38 cellular contexts compared by ENCODE assay signal in the genomic region with DNA sequence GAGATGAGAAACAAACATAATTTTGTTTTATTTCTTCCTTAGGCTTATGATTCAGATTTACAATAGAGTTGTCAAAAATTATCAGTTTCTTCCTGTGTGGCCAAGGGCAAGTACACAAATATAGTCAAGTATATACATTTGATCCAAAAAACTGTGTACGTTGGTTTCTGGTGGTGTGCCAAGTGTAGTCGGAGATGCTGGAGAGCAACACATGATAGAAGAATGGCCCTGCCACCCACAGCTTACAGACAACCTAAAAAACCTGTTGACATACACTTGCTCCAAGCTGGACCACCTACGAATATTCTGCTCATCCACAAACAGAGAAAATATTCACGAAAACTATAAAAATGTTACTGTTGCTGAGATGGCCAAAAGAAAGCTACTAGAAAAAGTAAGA.
"Had no signal": no experiment of that assay in that cellular context is flagged by ENCODE, and none has a peak within 500 bp of the region (broad histone marks: within the 10 kb centered on the region; RNA-seq: fewer than 3 reads in every experiment).

No MANE protein-coding gene starts in this region.

- H3K4me1 Mint-ChIP-seq: activated naive CD4-positive, alpha-beta T cell treated with anti-CD3 and anti-CD28 coated beads, Interleukin-2, amount 10 ng/mL, durations not matched to agents 7 days and 5 days; activated naive CD4-positive, alpha-beta T cell treated with anti-CD3 and anti-CD28 coated beads, Interleukin-2, amount 50 U/mL, for 24 hours; activated naive CD8-positive, alpha-beta T cell treated with anti-CD3 and anti-CD28 coated beads for 36 hours; activated naive CD8-positive, alpha-beta T cell treated with anti-CD3 and anti-CD28 coated beads, Interleukin-2, amount 10 ng/mL, durations not matched to agents 7 days and 5 days; activated naive CD8-positive, alpha-beta T cell treated with anti-CD3 and anti-CD28 coated beads, Interleukin-2, amount 50 U/mL, for 24 hours; activated T-helper 17 cell treated with anti-CD3 and anti-CD28 coated beads, Interleukin-2, amount 50 U/mL, for 72 hours; central memory CD8-positive, alpha-beta T cell had no signal

- H3K27me3 ChIP-seq: adrenal gland, ascending aorta, body of pancreas, brain microvascular endothelial cell, breast epithelium, cardiac muscle cell had no signal

- DNase-seq: activated effector memory CD4-positive, alpha-beta T cell treated with anti-CD3 and anti-CD28 coated beads, Interleukin-2, amount 50 U/mL, for 16 hours; activated effector memory CD4-positive, alpha-beta T cell treated with Interleukin-2 at 50 U/mL for 16 hours; activated gamma-delta T cell; activated gamma-delta T cell treated with Interleukin-2 at 50 U/mL for 16 hours; activated naive CD4-positive, alpha-beta T cell; activated naive CD4-positive, alpha-beta T cell treated with anti-CD3 and anti-CD28 coated beads for 36 hours; activated naive CD4-positive, alpha-beta T cell treated with anti-CD3 and anti-CD28 coated beads, Interleukin-2, amount 10 ng/mL, durations not matched to agents 7 days and 5 days; activated naive CD4-positive, alpha-beta T cell treated with anti-CD3 and anti-CD28 coated beads, Interleukin-2, amount 50 U/mL, for 16 hours; activated naive CD4-positive, alpha-beta T cell treated with Interleukin-2 at 50 U/mL for 16 hours; activated naive CD8-positive, alpha-beta T cell treated with anti-CD3 and anti-CD28 coated beads for 36 hours; activated naive CD8-positive, alpha-beta T cell treated with anti-CD3 and anti-CD28 coated beads, Interleukin-2, amount 10 ng/mL, durations not matched to agents 7 days and 5 days; activated naive CD8-positive, alpha-beta T cell treated with anti-CD3 and anti-CD28 coated beads, Interleukin-2, amount 50 U/mL, for 24 hours; activated T-cell treated with anti-CD3 and anti-CD28 coated beads, Interleukin-2, amount 50 U/mL, for 1 hour; activated T-cell treated with anti-CD3 and anti-CD28 coated beads, Interleukin-2, amount 50 U/mL, for 24 hours; activated T-cell treated with anti-CD3 and anti-CD28 coated beads, Interleukin-2, amount 50 U/mL, for 4 hours; activated T-cell treated with anti-CD3 and anti-CD28 coated beads, Interleukin-2, amount 50 U/mL, for 48 hours; activated T-cell treated with anti-CD3 and anti-CD28 coated beads, Interleukin-2, amount 50 U/mL, for 72 hours; adrenal gland; amniotic stem cell; amygdala; anterior cingulate cortex; aorta; body of pancreas; brain microvascular endothelial cell; caudate nucleus; central memory CD4-positive, alpha-beta T cell; cerebellar nuclear complex had no signal

- H3K36me3 Mint-ChIP-seq: activated naive CD4-positive, alpha-beta T cell treated with anti-CD3 and anti-CD28 coated beads, Interleukin-2, amount 10 ng/mL, durations not matched to agents 7 days and 5 days; activated naive CD4-positive, alpha-beta T cell treated with anti-CD3 and anti-CD28 coated beads, Interleukin-2, amount 50 U/mL, for 24 hours; activated naive CD4-positive, alpha-beta T cell treated with anti-CD3 and anti-CD28 coated beads, Interleukin-2, amount 50 U/mL, for 72 hours; activated naive CD8-positive, alpha-beta T cell; activated naive CD8-positive, alpha-beta T cell treated with anti-CD3 and anti-CD28 coated beads for 36 hours; activated naive CD8-positive, alpha-beta T cell treated with anti-CD3 and anti-CD28 coated beads, Interleukin-2, amount 10 ng/mL, durations not matched to agents 7 days and 5 days; brain had no signal

- H3K4me3 ChIP-seq: adrenal gland, ascending aorta, body of pancreas, breast epithelium, cardiac muscle cell had no signal

- H3K9me3 ChIP-seq: adrenal gland, ascending aorta, body of pancreas had no signal

- H3K27ac Mint-ChIP-seq: activated naive CD4-positive, alpha-beta T cell treated with anti-CD3 and anti-CD28 coated beads for 36 hours; activated naive CD4-positive, alpha-beta T cell treated with anti-CD3 and anti-CD28 coated beads, Interleukin-2, amount 10 ng/mL, durations not matched to agents 7 days and 5 days; activated naive CD4-positive, alpha-beta T cell treated with anti-CD3 and anti-CD28 coated beads, Interleukin-2, amount 50 U/mL, for 24 hours; activated naive CD4-positive, alpha-beta T cell treated with anti-CD3 and anti-CD28 coated beads, Interleukin-2, amount 50 U/mL, for 72 hours; activated naive CD8-positive, alpha-beta T cell; activated naive CD8-positive, alpha-beta T cell treated with anti-CD3 and anti-CD28 coated beads for 36 hours; activated naive CD8-positive, alpha-beta T cell treated with anti-CD3 and anti-CD28 coated beads, Interleukin-2, amount 10 ng/mL, durations not matched to agents 7 days and 5 days; activated naive CD8-positive, alpha-beta T cell treated with anti-CD3 and anti-CD28 coated beads, Interleukin-2, amount 50 U/mL, for 24 hours; activated T-cell treated with anti-CD3 and anti-CD28 coated beads, Interleukin-2, amount 50 U/mL, for 24 hours; activated T-cell treated with anti-CD3 and anti-CD28 coated beads, Interleukin-2, amount 50 U/mL, for 72 hours; activated T-helper 1 cell treated with anti-CD3 and anti-CD28 coated beads, Interleukin-12 subunit alpha, Interleukin-12 subunit beta, Interleukin-2, Interleukin-4 antibody, amounts not matched to agents 30 ng/mL and 10 ng/mL and 1 ng/mL, durations not matched to agents 14 hours and 24 hours and 36 hours; activated T-helper 17 cell treated with anti-CD3 and anti-CD28 coated beads, Interleukin-2, amount 50 U/mL, for 72 hours; activated T-helper 2 cell treated with anti-CD3 and anti-CD28 coated beads, Interferon-gamma antibody, Interleukin-2, Interleukin-4, amounts not matched to agents 10 μg/mL and 5 μg/mL and 100 μg/mL, durations not matched to agents 14 hours and 24 hours and 36 hours; brain had no signal

- H3K36me3 ChIP-seq: adrenal gland, ascending aorta, brain microvascular endothelial cell, breast epithelium, cardiac muscle cell had no signal

- H3K4me3 Mint-ChIP-seq: activated naive CD4-positive, alpha-beta T cell treated with anti-CD3 and anti-CD28 coated beads for 36 hours; activated naive CD4-positive, alpha-beta T cell treated with anti-CD3 and anti-CD28 coated beads, Interleukin-2, amount 10 ng/mL, durations not matched to agents 7 days and 5 days; activated naive CD4-positive, alpha-beta T cell treated with anti-CD3 and anti-CD28 coated beads, Interleukin-2, amount 50 U/mL, for 24 hours; activated naive CD8-positive, alpha-beta T cell; activated naive CD8-positive, alpha-beta T cell treated with anti-CD3 and anti-CD28 coated beads for 36 hours; activated naive CD8-positive, alpha-beta T cell treated with anti-CD3 and anti-CD28 coated beads, Interleukin-2, amount 10 ng/mL, durations not matched to agents 7 days and 5 days; activated naive CD8-positive, alpha-beta T cell treated with anti-CD3 and anti-CD28 coated beads, Interleukin-2, amount 50 U/mL, for 24 hours; activated T-cell treated with anti-CD3 and anti-CD28 coated beads, Interleukin-2, amount 50 U/mL, for 24 hours; activated T-cell treated with anti-CD3 and anti-CD28 coated beads, Interleukin-2, amount 50 U/mL, for 4 hours; activated T-cell treated with anti-CD3 and anti-CD28 coated beads, Interleukin-2, amount 50 U/mL, for 72 hours; activated T-helper 1 cell treated with anti-CD3 and anti-CD28 coated beads, Interleukin-12 subunit alpha, Interleukin-12 subunit beta, Interleukin-2, Interleukin-4 antibody, amounts not matched to agents 30 ng/mL and 10 ng/mL and 1 ng/mL, durations not matched to agents 14 hours and 24 hours and 36 hours; activated T-helper 17 cell treated with anti-CD3 and anti-CD28 coated beads, Interleukin-2, amount 50 U/mL, for 72 hours; brain; central memory CD8-positive, alpha-beta T cell had no signal

- H3K9me3 Mint-ChIP-seq: activated naive CD4-positive, alpha-beta T cell treated with anti-CD3 and anti-CD28 coated beads, Interleukin-2, amount 50 U/mL, for 24 hours; activated T-cell treated with anti-CD3 and anti-CD28 coated beads, Interleukin-2, amount 50 U/mL, for 24 hours; activated T-helper 1 cell treated with anti-CD3 and anti-CD28 coated beads, Interleukin-12 subunit alpha, Interleukin-12 subunit beta, Interleukin-2, Interleukin-4 antibody, amounts not matched to agents 30 ng/mL and 10 ng/mL and 1 ng/mL, durations not matched to agents 14 hours and 24 hours and 36 hours had no signal

- H3K27me3 Mint-ChIP-seq: activated naive CD4-positive, alpha-beta T cell treated with anti-CD3 and anti-CD28 coated beads, Interleukin-2, amount 10 ng/mL, durations not matched to agents 7 days and 5 days; activated naive CD4-positive, alpha-beta T cell treated with anti-CD3 and anti-CD28 coated beads, Interleukin-2, amount 50 U/mL, for 24 hours; activated naive CD8-positive, alpha-beta T cell; activated naive CD8-positive, alpha-beta T cell treated with anti-CD3 and anti-CD28 coated beads for 36 hours; activated naive CD8-positive, alpha-beta T cell treated with anti-CD3 and anti-CD28 coated beads, Interleukin-2, amount 10 ng/mL, durations not matched to agents 7 days and 5 days; activated naive CD8-positive, alpha-beta T cell treated with anti-CD3 and anti-CD28 coated beads, Interleukin-2, amount 50 U/mL, for 24 hours; activated T-cell treated with anti-CD3 and anti-CD28 coated beads, Interleukin-2, amount 50 U/mL, for 24 hours; activated T-helper 17 cell treated with anti-CD3 and anti-CD28 coated beads, Interleukin-2, amount 50 U/mL, for 72 hours; brain; central memory CD8-positive, alpha-beta T cell had no signal

- ATAC-seq: activated naive CD4-positive, alpha-beta T cell treated with anti-CD3 and anti-CD28 coated beads, Interleukin-2, amount 50 U/mL, for 72 hours; activated naive CD8-positive, alpha-beta T cell treated with anti-CD3 and anti-CD28 coated beads, Interleukin-2, amount 50 U/mL, for 24 hours; activated T-cell treated with anti-CD3 and anti-CD28 coated beads, Interleukin-2, amount 50 U/mL, for 4 hours; activated T-cell treated with anti-CD3 and anti-CD28 coated beads, Interleukin-2, amount 50 U/mL, for 72 hours; activated T-helper 17 cell treated with anti-CD3 and anti-CD28 coated beads, Interleukin-2, amount 50 U/mL, for 72 hours; body of pancreas had no signal

- H3K4me1 ChIP-seq: adrenal gland, ascending aorta, body of pancreas, breast epithelium had no signal

- H3K27ac ChIP-seq: adrenal gland, ascending aorta, body of pancreas, brain microvascular endothelial cell, breast epithelium, cardiac muscle cell had no signal
